Comparison of ENCODE assay signal across 30 cellular contexts in the genomic region with DNA sequence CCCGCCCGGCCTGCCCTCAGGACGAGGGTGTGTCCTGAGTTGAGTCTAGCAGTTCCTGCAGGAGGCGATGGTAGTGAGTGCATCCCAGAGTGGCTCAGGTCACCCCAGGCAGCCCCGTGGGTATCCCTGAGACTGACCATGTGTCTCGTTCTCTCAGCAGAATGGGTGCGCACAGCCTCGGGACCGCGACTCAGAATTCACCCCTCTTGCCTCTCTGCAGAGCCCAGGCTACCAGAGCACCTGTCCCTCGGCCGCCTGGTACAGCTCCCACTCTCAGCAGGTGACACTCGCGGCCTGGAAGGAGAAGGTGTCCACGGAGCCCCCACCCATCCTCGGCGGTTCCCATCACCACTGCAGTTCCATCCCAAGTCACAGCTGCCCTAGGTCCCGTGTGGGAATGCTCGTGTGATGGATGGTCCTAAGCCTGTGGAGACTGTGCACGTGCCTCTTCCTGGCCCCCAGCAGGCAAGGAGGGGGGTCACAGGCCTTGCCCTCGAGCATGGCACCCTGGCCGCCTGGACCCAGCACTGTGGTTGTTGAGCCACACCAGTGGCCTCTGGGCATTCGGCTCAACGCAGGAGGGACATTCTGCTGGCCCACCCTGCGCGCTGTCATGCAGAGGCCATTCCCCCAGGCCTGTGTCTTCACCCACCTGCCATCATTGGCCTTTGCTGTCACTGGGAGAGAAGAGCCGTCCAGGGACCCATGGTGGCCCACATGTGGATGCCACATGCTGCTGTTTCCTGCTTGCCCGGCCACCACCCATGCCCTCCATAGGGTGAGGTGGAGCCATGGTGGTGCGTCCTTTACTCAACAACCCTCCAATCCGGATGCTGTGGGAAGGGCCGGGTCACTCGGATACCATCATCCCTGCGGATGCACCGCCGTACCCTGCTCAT.
"Had no signal": no experiment of that assay in that cellular context is flagged by ENCODE, and none has a peak within 500 bp of the region (broad histone marks: within the 10 kb centered on the region; RNA-seq: fewer than 3 reads in every experiment).

No MANE protein-coding gene starts in this region.

- H3K4me1 Mint-ChIP-seq: activated CD4-positive, alpha-beta T cell treated with anti-CD3 and anti-CD28 coated beads for 36 hours; activated CD8-positive, alpha-beta memory T cell treated with anti-CD3 and anti-CD28 coated beads, Interleukin-2, amount 10 ng/mL, durations not matched to agents 7 days and 5 days; activated naive CD8-positive, alpha-beta T cell treated with anti-CD3 and anti-CD28 coated beads, Interleukin-2, amount 10 ng/mL, durations not matched to agents 7 days and 5 days; immature natural killer cell; stimulated activated memory B cell treated with anti-CD40 and anti-IgM and Interleukin-4, amounts not matched to agents 10 μg/mL and 1 μg/mL and 100 μg/mL, for 72 hours had no signal

- H3K9me3 ChIP-seq: body of pancreas, gastrocnemius medialis, sigmoid colon, tibial nerve had no signal

- H3K27me3 Mint-ChIP-seq: activated CD4-positive, alpha-beta T cell treated with anti-CD3 and anti-CD28 coated beads for 36 hours; activated CD8-positive, alpha-beta memory T cell treated with anti-CD3 and anti-CD28 coated beads, Interleukin-2, amount 10 ng/mL, durations not matched to agents 7 days and 5 days; activated naive CD8-positive, alpha-beta T cell treated with anti-CD3 and anti-CD28 coated beads, Interleukin-2, amount 10 ng/mL, durations not matched to agents 7 days and 5 days; natural killer cell treated with Interleukin-12 subunit alpha and Interleukin-12 subunit beta and Interleukin-15 and Interleukin-18, amount 100 ng/mL, for 72 hours; progenitor cell of endocrine pancreas; stimulated activated memory B cell treated with anti-CD40 and anti-IgM and Interleukin-4, amounts not matched to agents 10 μg/mL and 1 μg/mL and 100 μg/mL, for 72 hours had no signal

- H3K9me3 Mint-ChIP-seq: activated naive CD8-positive, alpha-beta T cell treated with anti-CD3 and anti-CD28 coated beads, Interleukin-2, amount 10 ng/mL, durations not matched to agents 7 days and 5 days; activated T-cell treated with anti-CD3 and anti-CD28 coated beads, Interleukin-2, amount 50 U/mL, for 72 hours; immature natural killer cell; natural killer cell treated with Interleukin-12 subunit alpha and Interleukin-12 subunit beta and Interleukin-15 and Interleukin-18, amount 100 ng/mL, for 72 hours; stimulated activated memory B cell treated with anti-CD40 and anti-IgM and Interleukin-4, amounts not matched to agents 10 μg/mL and 1 μg/mL and 100 μg/mL, for 72 hours had no signal

- H3K4me2 ChIP-seq: hepatocyte had no signal

- H3K27me3 ChIP-seq: body of pancreas, dorsolateral prefrontal cortex, gastrocnemius medialis, hepatocyte, sigmoid colon, tibial nerve had no signal

- H3K36me3 Mint-ChIP-seq: activated naive CD8-positive, alpha-beta T cell treated with anti-CD3 and anti-CD28 coated beads, Interleukin-2, amount 10 ng/mL, durations not matched to agents 7 days and 5 days; natural killer cell treated with Interleukin-12 subunit alpha and Interleukin-12 subunit beta and Interleukin-15 and Interleukin-18, amount 100 ng/mL, for 72 hours had no signal

- H3K4me3 ChIP-seq: body of pancreas, coronary artery, dorsolateral prefrontal cortex, gastrocnemius medialis, hepatocyte, lung, sigmoid colon, tibial nerve had no signal

- ATAC-seq: activated CD4-positive, alpha-beta T cell treated with anti-CD3 and anti-CD28 coated beads for 36 hours; activated CD8-positive, alpha-beta memory T cell treated with anti-CD3 and anti-CD28 coated beads, Interleukin-2, amount 10 ng/mL, durations not matched to agents 7 days and 5 days; activated CD8-positive, alpha-beta T cell treated with anti-CD3 and anti-CD28 coated beads, Interleukin-2, amount 10 ng/mL, durations not matched to agents 7 days and 5 days; activated T-cell treated with anti-CD3 and anti-CD28 coated beads, Interleukin-2, amount 50 U/mL, for 72 hours; body of pancreas; gastrocnemius medialis; left lobe of liver; natural killer cell treated with Interleukin-12 subunit alpha and Interleukin-12 subunit beta and Interleukin-15 and Interleukin-18, amount 100 ng/mL, for 72 hours; stimulated activated memory B cell treated with anti-CD40 and anti-IgM and Interleukin-4, amounts not matched to agents 10 μg/mL and 1 μg/mL and 100 μg/mL, for 72 hours had no signal

- H3K27ac ChIP-seq: body of pancreas, coronary artery, dorsolateral prefrontal cortex, gastrocnemius medialis, hepatocyte, sigmoid colon, tibial nerve had no signal

- H2AFZ ChIP-seq: hepatocyte had no signal

- DNase-seq: activated CD4-positive, alpha-beta T cell treated with anti-CD3 and anti-CD28 coated beads for 36 hours; activated CD4-positive, CD25-positive, alpha-beta regulatory T cell; activated CD8-positive, alpha-beta memory T cell treated with anti-CD3 and anti-CD28 coated beads, Interleukin-2, amount 10 ng/mL, durations not matched to agents 7 days and 5 days; activated CD8-positive, alpha-beta T cell treated with anti-CD3 and anti-CD28 coated beads, Interleukin-2, amount 10 ng/mL, durations not matched to agents 7 days and 5 days; activated naive CD4-positive, alpha-beta T cell; activated naive CD8-positive, alpha-beta T cell treated with anti-CD3 and anti-CD28 coated beads, Interleukin-2, amount 10 ng/mL, durations not matched to agents 7 days and 5 days; activated T-cell treated with anti-CD3 and anti-CD28 coated beads, Interleukin-2, amount 50 U/mL, for 72 hours; cerebellar nuclear complex; effector memory CD4-positive, alpha-beta T cell; erythroblast; gastrocnemius medialis; immature natural killer cell; mesendoderm; retina; sigmoid colon; small intestine; stimulated activated CD4-positive, alpha-beta T cell treated with anti-CD3 and anti-CD28 coated beads, Interleukin-1b, Interleukin-23, amount 100 ng/mL, for 48 hours; stimulated activated CD4-positive, alpha-beta T cell treated with anti-CD3 and anti-CD28 coated beads, Interleukin-4, amount 100 ng/mL, for 4 hours; stimulated activated CD8-positive, alpha-beta memory T cell treated with anti-CD3 and anti-CD28 coated beads, Interleukin-4, amount 100 ng/mL, for 48 hours; T-helper 2 cell had no signal

- H3K4me3 Mint-ChIP-seq: activated CD4-positive, alpha-beta T cell treated with anti-CD3 and anti-CD28 coated beads for 36 hours; activated CD8-positive, alpha-beta memory T cell treated with anti-CD3 and anti-CD28 coated beads, Interleukin-2, amount 10 ng/mL, durations not matched to agents 7 days and 5 days; activated CD8-positive, alpha-beta T cell treated with anti-CD3 and anti-CD28 coated beads, Interleukin-2, amount 10 ng/mL, durations not matched to agents 7 days and 5 days; activated naive CD8-positive, alpha-beta T cell treated with anti-CD3 and anti-CD28 coated beads, Interleukin-2, amount 10 ng/mL, durations not matched to agents 7 days and 5 days; activated T-cell treated with anti-CD3 and anti-CD28 coated beads, Interleukin-2, amount 50 U/mL, for 72 hours; immature natural killer cell; natural killer cell treated with Interleukin-12 subunit alpha and Interleukin-12 subunit beta and Interleukin-15 and Interleukin-18, amount 100 ng/mL, for 72 hours; stimulated activated memory B cell treated with anti-CD40 and anti-IgM and Interleukin-4, amounts not matched to agents 10 μg/mL and 1 μg/mL and 100 μg/mL, for 72 hours had no signal

- H3K27ac Mint-ChIP-seq: activated CD4-positive, alpha-beta T cell treated with anti-CD3 and anti-CD28 coated beads for 36 hours; activated CD8-positive, alpha-beta memory T cell treated with anti-CD3 and anti-CD28 coated beads, Interleukin-2, amount 10 ng/mL, durations not matched to agents 7 days and 5 days; activated CD8-positive, alpha-beta T cell treated with anti-CD3 and anti-CD28 coated beads, Interleukin-2, amount 10 ng/mL, durations not matched to agents 7 days and 5 days; activated naive CD8-positive, alpha-beta T cell treated with anti-CD3 and anti-CD28 coated beads, Interleukin-2, amount 10 ng/mL, durations not matched to agents 7 days and 5 days; activated T-cell treated with anti-CD3 and anti-CD28 coated beads, Interleukin-2, amount 50 U/mL, for 72 hours; immature natural killer cell; natural killer cell treated with Interleukin-12 subunit alpha and Interleukin-12 subunit beta and Interleukin-15 and Interleukin-18, amount 100 ng/mL, for 72 hours; progenitor cell of endocrine pancreas; stimulated activated memory B cell treated with anti-CD40 and anti-IgM and Interleukin-4, amounts not matched to agents 10 μg/mL and 1 μg/mL and 100 μg/mL, for 72 hours had no signal
